In genomic region chr6:135141182-135141581, GRCh38 we compare ENCODE assay signal across 18 cellular contexts. TPM values are rescaled to one million over a fixed set of nuclear protein-coding genes. Genes with fewer than 3 reads are reported as not detected.
A peak's percentile ranks its signal among the peaks of the same experiment; 100 is the strongest.
DNase-seq lines count a peak whose midpoint lies in the region; ATAC-seq, FAIRE-seq and TF ChIP-seq lines count a peak whose summit lies in the region.
"Had no signal": no experiment of that assay in that cellular context is flagged by ENCODE, and none has a peak within 500 bp of the region (broad histone marks: within the 10 kb centered on the region; RNA-seq: fewer than 3 reads in every experiment).

No MANE protein-coding gene starts in this region.

- H4K20me1 ChIP-seq in DND-41 (ENCODE audit: insufficient read depth, low read length), result no peaks in the 10 kb centered on the region
- H4K20me1 ChIP-seq in GM23338 (replicated peaks; ENCODE audit: insufficient read depth), result no peaks in the 10 kb centered on the region
- no peaks in the 10 kb centered on the region for H4K20me1 ChIP-seq in K562 (replicated peaks; ENCODE audit: control insufficient read depth, insufficient read depth, low read length)
- H4K20me1 ChIP-seq in neural progenitor cell (ENCODE audit: low read depth), result no peaks in the 10 kb centered on the region

- no peaks in the 10 kb centered on the region for H3K9me1 ChIP-seq in K562 (ENCODE audit: control insufficient read depth, insufficient read depth, low read length)

- no peak for TF ChIP-seq POLR2A in K562 (conservative IDR thresholded peaks at IDR 0.05)

- TF ChIP-seq RAD21 in K562 (CRISPR knock-in tag; conservative IDR thresholded peaks at IDR 0.05 in 1 of 2, IDR thresholded peaks at IDR 0.05 in 1 of 2), result no peak

- no peak for FAIRE-seq in K562 (lab: Jason Lieb, UNC)
- FAIRE-seq: A549 had no signal

- DNase-seq in DND-41, result no peak
- no peak for DNase-seq in GM23338 (ENCODE audit: low spot score)
- DNase-seq in K562 (ENCODE audit: extremely low read depth in 1 of 4, low spot score in 3 of 4), result no peak
- DNase-seq in neural progenitor cell (ENCODE audit: low spot score), result no peak
- no peak for DNase-seq in NCI-H82 (lab: John Stamatoyannopoulos, UW)
- DNase-seq: BE2C; Caco-2; CD8-positive, alpha-beta memory T cell; GOT3 had no signal

- POLR2A ChIA-PET in K562 (lab: Yijun Ruan, JAX), result interaction anchor here (0.6 to 1.1 kb wide), 5 partner anchors 14 to 649 kb away, joined by 3 to 6 read pairs (median 3); no protein-coding TSS in a partner anchor

- TF ChIP-seq EP300 in K562 (IDR thresholded peaks at IDR 0.05; ENCODE audit: low read length), result no peak

- H3K27ac ChIP-seq in DND-41 (ENCODE audit: low read length) (peak overlapping the region; percentile 33), GM23338 (ENCODE audit: low read depth) (no peak overlapping the region), K562 (ENCODE audit: extremely low read depth, low read depth, low read length) (no peak overlapping the region), neural progenitor cell (no peak overlapping the region)
- H3K27ac ChIP-seq: A549, HL-60, KMS-11 had no signal

- intact Hi-C loops in K562 (cut with micrococcal nuclease), result loop anchor here (5.0 kb wide), 1 partner anchor 79 kb away; no protein-coding TSS in a partner anchor

- H3K9ac ChIP-seq in DND-41 (ENCODE audit: low read depth, low read length) (no peak overlapping the region), K562 (ENCODE audit: insufficient read depth in 1 of 2, low read depth in 2 of 2, low read length in 2 of 2) (no peak overlapping the region), neural progenitor cell (no peak overlapping the region)
- H3K9ac ChIP-seq: KMS-11 had no signal

- no peaks in the 10 kb centered on the region for H3K9me2 ChIP-seq in GM23338 (ENCODE audit: insufficient read depth)

- ATAC-seq in DND-41 (ENCODE audit: insufficient read depth, low read depth), result no peak
- ATAC-seq in GM23338, result no peak
- no peak for ATAC-seq in K562
- ATAC-seq in HG03045 (IDR thresholded peaks at IDR 0.05; ENCODE audit: unreplicated experiment), result no peak
- no peak for ATAC-seq in HG03342 (IDR thresholded peaks at IDR 0.05; ENCODE audit: unreplicated experiment)
- ATAC-seq: A549 had no signal

- H3K9me3 ChIP-seq in DND-41 (ENCODE audit: insufficient read depth, low read length, severe bottlenecking) (no peaks in the 10 kb centered on the region), K562 (replicated peaks; ENCODE audit: control insufficient read depth, insufficient read depth, low read depth, low read length) (no peaks in the 10 kb centered on the region), neural progenitor cell (ENCODE audit: low read depth) (no peaks in the 10 kb centered on the region)
- H3K9me3 ChIP-seq: A549, BE2C, Caco-2, HAP-1 had no signal

- no TSS peak for BruUV-seq in K562 (replicated peaks; lab: Mats Ljungman, UMichigan)

- peaks cover 17% of the 10 kb centered on the region for H3K4me1 Mint-ChIP-seq in GM23338
- H3K4me1 Mint-ChIP-seq in neural progenitor cell, result peaks cover 4% of the 10 kb centered on the region

- no peaks in the 10 kb centered on the region for H3F3A ChIP-seq in GM23338 (replicated peaks; ENCODE audit: low read depth)
- H3F3A ChIP-seq in neural progenitor cell (ENCODE audit: low read depth), result peaks cover 6% of the 10 kb centered on the region

- H3K27ac Mint-ChIP-seq in GM23338, result no peak overlapping the region
- no peak overlapping the region for H3K27ac Mint-ChIP-seq in neural progenitor cell

- TF ChIP-seq CTCF in DND-41 (IDR thresholded peaks at IDR 0.05; ENCODE audit: borderline replicate concordance, extremely low read depth, low read length, poor library complexity, severe bottlenecking), result no peak
- TF ChIP-seq CTCF in GM23338 (conservative IDR thresholded peaks at IDR 0.05; ENCODE audit: low read depth in 2 of 2), result no peak
- TF ChIP-seq CTCF in K562 (IDR thresholded peaks at IDR 0.05 in 2 of 3, conservative IDR thresholded peaks at IDR 0.05 in 1 of 3; ENCODE audit: insufficient read depth in 2 of 3, low read depth in 1 of 3, low read length in 3 of 3), result no peak
- no peak for TF ChIP-seq CTCF in neural progenitor cell (IDR thresholded peaks at IDR 0.05)

- H3K79me2 ChIP-seq in DND-41 (ENCODE audit: insufficient read depth, low read length) (no peaks in the 10 kb centered on the region), GM23338 (replicated peaks; ENCODE audit: insufficient read depth) (no peaks in the 10 kb centered on the region), K562 (ENCODE audit: control insufficient read depth, insufficient read depth, low read length) (no peaks in the 10 kb centered on the region; the same call in 2 of the 3 replicates), neural progenitor cell (ENCODE audit: low read depth) (no peaks in the 10 kb centered on the region)

- H3K4me3 ChIP-seq in DND-41 (ENCODE audit: low read depth in 1 of 2, low read length in 2 of 2) (no peak overlapping the region), GM23338 (no peak overlapping the region), K562 (no peak overlapping the region), neural progenitor cell (no peak overlapping the region)
- H3K4me3 ChIP-seq: A549, GM12878, HAP-1 had no signal

- H3K4me3 Mint-ChIP-seq in GM23338 (no peak overlapping the region), neural progenitor cell (no peak overlapping the region)
- H3K4me3 Mint-ChIP-seq: CD8-positive, alpha-beta memory T cell had no signal

- H3K27me3 Mint-ChIP-seq in GM23338 (ENCODE audit: insufficient read depth, low read depth, poor library complexity), result peaks cover 2% of the 10 kb centered on the region
- no peaks in the 10 kb centered on the region for H3K27me3 Mint-ChIP-seq in neural progenitor cell (ENCODE audit: insufficient read depth, low read depth)
- H3K27me3 Mint-ChIP-seq: CD8-positive, alpha-beta memory T cell; IgD-negative memory B cell had no signal

- CTCF ChIA-PET in K562 (lab: Yijun Ruan, JAX; ENCODE audit: low intra/inter-chr PET ratio), result no interaction called here

- H3K4me1 ChIP-seq in DND-41 (ENCODE audit: insufficient read depth, low read length), result peaks cover 27% of the 10 kb centered on the region
- H3K4me1 ChIP-seq in GM23338 (ENCODE audit: insufficient read depth), result peaks cover 4% of the 10 kb centered on the region
- peaks cover under 1 to 23% of the 10 kb centered on the region in 2 experiments; a peak in 4 of 5 replicates for H3K4me1 ChIP-seq in K562 (replicated peaks in 1 of 2; ENCODE audit: control insufficient read depth in 2 of 2, insufficient read depth in 2 of 2, low read length in 2 of 2)
- H3K4me1 ChIP-seq in neural progenitor cell, result peaks cover 12% of the 10 kb centered on the region
- H3K4me1 ChIP-seq: A549, BE2C, HAP-1 had no signal

- no peaks in the 10 kb centered on the region for H3K9me3 Mint-ChIP-seq in GM23338
- H3K9me3 Mint-ChIP-seq in neural progenitor cell, result no peaks in the 10 kb centered on the region
- H3K9me3 Mint-ChIP-seq: CD8-positive, alpha-beta memory T cell; IgD-negative memory B cell had no signal

- in situ Hi-C loops in K562 (cut with MboI), result no loop called here

- H3K27me3 ChIP-seq in DND-41 (ENCODE audit: insufficient read depth, low read length, poor library complexity), result no peaks in the 10 kb centered on the region
- no peaks in the 10 kb centered on the region for H3K27me3 ChIP-seq in GM23338 (ENCODE audit: insufficient read depth)
- no peaks in the 10 kb centered on the region for H3K27me3 ChIP-seq in K562 (ENCODE audit: control insufficient read depth in 2 of 2, insufficient read depth in 2 of 2, low read length in 2 of 2)
- no peaks in the 10 kb centered on the region for H3K27me3 ChIP-seq in neural progenitor cell
- H3K27me3 ChIP-seq: BE2C had no signal

- no peaks in the 10 kb centered on the region for H3K36me3 ChIP-seq in DND-41 (ENCODE audit: insufficient read depth, low read length)
- no peaks in the 10 kb centered on the region for H3K36me3 ChIP-seq in GM23338 (ENCODE audit: insufficient read depth)
- H3K36me3 ChIP-seq in K562 (ENCODE audit: control insufficient read depth, insufficient read depth, low read length), result no peaks in the 10 kb centered on the region
- no peaks in the 10 kb centered on the region for H3K36me3 ChIP-seq in neural progenitor cell
- H3K36me3 ChIP-seq: BE2C, HAP-1 had no signal

- H3K36me3 Mint-ChIP-seq in GM23338 (ENCODE audit: low read depth) (no peaks in the 10 kb centered on the region), neural progenitor cell (no peaks in the 10 kb centered on the region)
- H3K36me3 Mint-ChIP-seq: IgD-negative memory B cell had no signal

- H2AFZ ChIP-seq in DND-41 (ENCODE audit: low read depth, low read length), result peak overlapping the region; percentile 55; the same call in 1 of the 2 replicates
- peak overlapping the region; percentile 89 for H2AFZ ChIP-seq in GM23338
- peak overlapping the region; percentile 35; the same call in 1 of the 2 replicates for H2AFZ ChIP-seq in K562 (ENCODE audit: low read depth, low read length)
- peak overlapping the region; percentile 3 for H2AFZ ChIP-seq in neural progenitor cell (replicated peaks)

- WGBS in K562 (ENCODE audit: insufficient coverage, low coverage, missing lambda C conversion rate), result 46% methylated on average over 2 of the region's 4 CpGs

- H3K4me2 ChIP-seq in DND-41 (ENCODE audit: insufficient read depth, low read length), result no peak overlapping the region
- H3K4me2 ChIP-seq in GM23338, result no peak overlapping the region
- H3K4me2 ChIP-seq in K562 (ENCODE audit: insufficient read depth, low read length), result no peak overlapping the region
- no peak overlapping the region for H3K4me2 ChIP-seq in neural progenitor cell
- H3K4me2 ChIP-seq: A549, KMS-11 had no signal

RNA-seq across cellular contexts. Expression of gene MYB, which starts 39.9 kb away (rescaled TPM):
- total RNA-seq in GM23338 (2014; rRNA removed; shearing (Covaris generic)), result 7.9 and 10.4 TPM in 2 replicates
- polyA plus RNA-seq in GM23338 (2016; fragmentation: Nextera tagmentation; extraction: Ambion mirVana), result 3.0 and 4.2 TPM in 2 replicates
- 136 and 323 TPM in 2 replicates for total RNA-seq in K562 (2011; cell fraction: chromatin; rRNA removed; ENCODE audit: low replicate concordance)
- total RNA-seq in K562 (2011; cell fraction: nucleolus; rRNA removed), result 63.7 and 97.6 TPM in 2 replicates
- 152 and 301 TPM in 2 replicates for total RNA-seq in K562 (2011; cell fraction: nucleoplasm; rRNA removed)
- total RNA-seq in K562 (2014; rRNA removed), result 116 and 117 TPM in 2 replicates
- 149 and 170 TPM in 2 replicates for total RNA-seq in K562 (2014; rRNA removed; fragmentation: Illumina TruSeq; extraction: Trizol)
- 215 and 218 TPM in 2 replicates for total RNA-seq in K562 (2015; rRNA removed; fragmentation: Illumina TruSeq; extraction: Trizol)
- total RNA-seq in K562 (2021), result 140 and 142 TPM in 2 replicates
- polyA plus RNA-seq in K562 (2011; rRNA removed), result 82.6 and 94.1 TPM in 2 replicates
- 49.6 and 73.2 TPM in 2 replicates for polyA plus RNA-seq in K562 (2011; cell fraction: cytosol; rRNA removed)
- polyA plus RNA-seq in K562 (2011; cell fraction: nucleus; rRNA removed), result 131 and 141 TPM in 2 replicates
- polyA plus RNA-seq in K562 (2012), result 106 and 145 TPM in 2 replicates
- 133 and 185 TPM in 2 replicates for polyA plus RNA-seq in K562 (2014; fragmentation: Illumina TruSeq; extraction: Trizol)
- 10 to 100 TPM; 35.8 to 44.1 TPM for polyA plus RNA-seq in K562 (2014; fragmentation: Nextera tagmentation; extraction: Ambion mirVana)
- polyA plus RNA-seq in K562 (2014; rRNA removed), result 153 and 155 TPM in 2 replicates
- polyA minus RNA-seq in K562 (2011; rRNA and poly(A)+ RNA removed), result 153 and 187 TPM in 2 replicates
- 73.2 and 75.5 TPM in 2 replicates for polyA minus RNA-seq in K562 (2011; cell fraction: cytosol; rRNA and poly(A)+ RNA removed)
- polyA minus RNA-seq in K562 (2011; cell fraction: nucleus; rRNA and poly(A)+ RNA removed), result 136 and 220 TPM in 2 replicates
- total RNA-seq in neural progenitor cell (ENCODE audit: low replicate concordance), result 3.0 and 3.3 TPM in 2 replicates
- total RNA-seq: G401 had no signal
- polyA plus RNA-seq: IgD-negative memory B cell had no signal

Comparison
In these comparisons a context has a peak if more than half of its experiments do, and no peak if none do; other contexts are left out.
1. H2AFZ ChIP-seq: peak in every context shown above with its lines; median percentile 89 in GM23338; 55 in DND-41; 35 in K562; 3 in neural progenitor cell.